Comparison of ENCODE assay signal across 1 cellular context in the genomic region with DNA sequence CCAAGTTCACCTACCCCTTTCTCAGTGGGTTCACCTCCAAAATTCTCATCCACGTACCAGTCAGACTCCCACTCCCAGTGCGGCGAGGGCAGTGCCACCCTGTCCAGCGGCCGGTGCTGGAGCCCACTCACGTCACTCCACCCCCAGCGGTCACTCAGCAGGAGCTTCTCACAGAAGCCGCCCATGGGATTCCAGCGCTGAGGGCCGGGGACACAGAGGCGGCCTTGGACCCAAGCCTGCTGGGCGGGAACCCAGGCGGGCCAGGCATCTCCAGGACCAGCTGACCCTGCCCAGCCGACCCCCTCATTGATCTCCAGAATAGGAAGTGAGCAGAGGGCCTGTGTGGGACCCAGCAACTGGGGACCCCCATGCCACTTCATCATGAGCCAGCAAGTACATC.
TF ChIP-seq lines count a peak whose summit lies in the region.

No MANE protein-coding gene starts in this region.

TF ChIP-seq in K562, 482 proteins besides CTCF, POLR2A, EP300 and RAD21:
- TF ChIP-seq RBFOX2 (IDR thresholded peaks at IDR 0.05; ENCODE audit: low read depth, low read length) (peak; percentile 26; the same call in 1 of the 2 replicates), ZBTB8A (IDR thresholded peaks at IDR 0.05; ENCODE audit: partially characterized antibody) (no peak)
